ENCODE assay signal across 18 cellular contexts in genomic region chr11:100716848-100717247, GRCh38. TPM values are rescaled to one million over a fixed set of nuclear protein-coding genes. Genes with fewer than 3 reads are reported as not detected.
DNase-seq lines count a peak whose midpoint lies in the region; FAIRE-seq and TF ChIP-seq lines count a peak whose summit lies in the region.
"Had no signal": no experiment of that assay in that cellular context is flagged by ENCODE, and none has a peak within 500 bp of the region (broad histone marks: within the 10 kb centered on the region; RNA-seq: fewer than 3 reads in every experiment).

No MANE protein-coding gene starts in this region.

- H3K9me3 Mint-ChIP-seq in activated naive CD8-positive, alpha-beta T cell treated with anti-CD3 and anti-CD28 coated beads for 36 hours = no peaks in the 10 kb centered on the region
- peaks cover 2% of the 10 kb centered on the region for H3K9me3 Mint-ChIP-seq in activated T-cell treated with anti-CD3 and anti-CD28 coated beads, Interleukin-2, amount 50 U/mL, for 24 hours
- no peaks in the 10 kb centered on the region for H3K9me3 Mint-ChIP-seq in osteocyte (ENCODE audit: unreplicated experiment)

- no peaks in the 10 kb centered on the region for H4K20me1 ChIP-seq in OCI-LY3 (ENCODE audit: insufficient read depth, low read length)

- H3K27ac Mint-ChIP-seq in activated naive CD8-positive, alpha-beta T cell treated with anti-CD3 and anti-CD28 coated beads for 36 hours = no peak overlapping the region
- H3K27ac Mint-ChIP-seq in activated T-cell treated with anti-CD3 and anti-CD28 coated beads, Interleukin-2, amount 50 U/mL, for 24 hours = no peak overlapping the region
- H3K27ac Mint-ChIP-seq in osteocyte (ENCODE audit: unreplicated experiment) = no peak overlapping the region
- H3K27ac Mint-ChIP-seq: CD8-positive, alpha-beta memory T cell had no signal

- H3K4me1 Mint-ChIP-seq in activated naive CD8-positive, alpha-beta T cell treated with anti-CD3 and anti-CD28 coated beads for 36 hours = no peaks in the 10 kb centered on the region
- H3K4me1 Mint-ChIP-seq in activated T-cell treated with anti-CD3 and anti-CD28 coated beads, Interleukin-2, amount 50 U/mL, for 24 hours (ENCODE audit: low read depth) = no peaks in the 10 kb centered on the region
- peaks cover 25% of the 10 kb centered on the region for H3K4me1 Mint-ChIP-seq in osteocyte (ENCODE audit: unreplicated experiment)
- H3K4me1 Mint-ChIP-seq: CD8-positive, alpha-beta memory T cell had no signal

- no peaks in the 10 kb centered on the region for H3K9me3 ChIP-seq in A673 (ENCODE audit: low read depth, low read length, poor library complexity, severe bottlenecking)
- no peaks in the 10 kb centered on the region for H3K9me3 ChIP-seq in OCI-LY3 (ENCODE audit: insufficient read depth, low read length)
- H3K9me3 ChIP-seq: A549 had no signal

- H2AFZ ChIP-seq in OCI-LY3 (ENCODE audit: low read depth, low read length) = no peak overlapping the region

- TF ChIP-seq CTCF in A673 (conservative IDR thresholded peaks at IDR 0.05; ENCODE audit: low read depth, low read length) (no peak), OCI-LY3 (IDR thresholded peaks at IDR 0.05; ENCODE audit: low read depth, low read length) (no peak), osteocyte (IDR thresholded peaks at IDR 0.05) (no peak)

- H3K27me3 ChIP-seq in A673 (replicated peaks; ENCODE audit: insufficient read depth, low read depth, low read length, poor library complexity) = no peaks in the 10 kb centered on the region
- H3K27me3 ChIP-seq in OCI-LY3 (ENCODE audit: low read depth, low read length) = no peaks in the 10 kb centered on the region

- no peak overlapping the region for H3K4me3 Mint-ChIP-seq in activated naive CD8-positive, alpha-beta T cell treated with anti-CD3 and anti-CD28 coated beads for 36 hours
- no peak overlapping the region for H3K4me3 Mint-ChIP-seq in activated T-cell treated with anti-CD3 and anti-CD28 coated beads, Interleukin-2, amount 50 U/mL, for 24 hours
- H3K4me3 Mint-ChIP-seq in osteocyte (ENCODE audit: unreplicated experiment) = no peak overlapping the region
- H3K4me3 Mint-ChIP-seq: CD8-positive, alpha-beta memory T cell had no signal

- no peaks in the 10 kb centered on the region for H3K27me3 Mint-ChIP-seq in activated naive CD8-positive, alpha-beta T cell treated with anti-CD3 and anti-CD28 coated beads for 36 hours
- no peaks in the 10 kb centered on the region for H3K27me3 Mint-ChIP-seq in activated T-cell treated with anti-CD3 and anti-CD28 coated beads, Interleukin-2, amount 50 U/mL, for 24 hours
- H3K27me3 Mint-ChIP-seq in osteocyte (ENCODE audit: unreplicated experiment) = no peaks in the 10 kb centered on the region
- H3K27me3 Mint-ChIP-seq: CD8-positive, alpha-beta memory T cell had no signal

- H3K4me1 ChIP-seq in A673 (ENCODE audit: insufficient read depth, low read length, poor library complexity, severe bottlenecking) (peaks cover 42% of the 10 kb centered on the region), OCI-LY3 (ENCODE audit: low read length) (peaks cover 60% of the 10 kb centered on the region)

- CTCF ChIA-PET in A673 (lab: Charles Lee) = interaction anchor here (0.5 kb wide), 1 partner anchor 29 kb away, joined by 3 read pairs; no protein-coding TSS in a partner anchor

- peaks cover 18% of the 10 kb centered on the region for H3K79me2 ChIP-seq in OCI-LY3 (ENCODE audit: low read length)

- FAIRE-seq in GM12892 (lab: Jason Lieb, UNC) (peak; percentile 50), islet of Langerhans (lab: Jason Lieb, UNC) (peak; percentile 51)
- FAIRE-seq: A549, GM19239, RCC 7860 had no signal

- intact Hi-C loops in A673 (cut with micrococcal nuclease; ENCODE audit: unreplicated experiment) = no loop called here

- H3K4me2 ChIP-seq in OCI-LY3 (ENCODE audit: low read length) = peak overlapping the region; percentile 75
- H3K4me2 ChIP-seq: A549 had no signal

- POLR2A ChIA-PET in A673 (lab: Charles Lee; ENCODE audit: low non-redundant PET) = no interaction called here

- DNase-seq in A673 (ENCODE audit: low spot score) (peak; percentile 49), GM12892 (ENCODE audit: insufficient read length) (no peak), osteocyte (ENCODE audit: extremely low spot score, unreplicated experiment) (no peak)
- no peak for DNase-seq in activated naive CD8-positive, alpha-beta T cell treated with anti-CD3 and anti-CD28 coated beads for 36 hours
- no peak for DNase-seq in activated T-cell treated with anti-CD3 and anti-CD28 coated beads, Interleukin-2, amount 50 U/mL, for 24 hours
- DNase-seq: CD8-positive, alpha-beta memory T cell; HCEC 1CT; IMR-90; Kasumi-1; NCI-H2029; NCI-H226; NCI-H748 treated with DMSO at 0.1 percent for 48 hours; SHP77 had no signal

- TF ChIP-seq POLR2A in GM12892 (IDR thresholded peaks at IDR 0.05; ENCODE audit: low read depth, low read length) = no peak

- H3K9ac ChIP-seq in OCI-LY3 (ENCODE audit: low read length) = peak overlapping the region; percentile 31; the same call in 1 of the 2 replicates

- H3K36me3 ChIP-seq in A673 (ENCODE audit: insufficient read depth, low read length, poor library complexity, severe bottlenecking) (no peaks in the 10 kb centered on the region), OCI-LY3 (replicated peaks; ENCODE audit: low read depth, low read length) (no peaks in the 10 kb centered on the region)

- H3K27ac ChIP-seq in A673 (ENCODE audit: low read depth, low read length, poor library complexity, severe bottlenecking) (peak overlapping the region; percentile 60), OCI-LY3 (ENCODE audit: low read length) (peak overlapping the region; percentile 59)
- H3K27ac ChIP-seq: A549 had no signal

- H3K4me3 ChIP-seq in A673 (ENCODE audit: low read depth, low read length, poor library complexity, severe bottlenecking) = no peak overlapping the region
- peak overlapping the region; percentile 48 for H3K4me3 ChIP-seq in OCI-LY3 (ENCODE audit: low read length)
- H3K4me3 ChIP-seq: A549 had no signal

- no TSS peak for BruUV-seq in A673 (replicated peaks; lab: Mats Ljungman, UMichigan)

- no peaks in the 10 kb centered on the region for H3K36me3 Mint-ChIP-seq in activated naive CD8-positive, alpha-beta T cell treated with anti-CD3 and anti-CD28 coated beads for 36 hours
- no peaks in the 10 kb centered on the region for H3K36me3 Mint-ChIP-seq in activated T-cell treated with anti-CD3 and anti-CD28 coated beads, Interleukin-2, amount 50 U/mL, for 24 hours (ENCODE audit: low read depth)
- H3K36me3 Mint-ChIP-seq in osteocyte (ENCODE audit: unreplicated experiment) = no peaks in the 10 kb centered on the region
- H3K36me3 Mint-ChIP-seq: CD8-positive, alpha-beta memory T cell had no signal

RNA-seq across cellular contexts. Expression of gene ARHGAP42, which starts 29.8 kb away (rescaled TPM):
- total RNA-seq in A673 (2021) = 8.0 and 8.3 TPM in 2 replicates
- polyA plus RNA-seq in GM12892 (2012; ENCODE audit: missing spikeins) = 1.3 TPM
- under 1 TPM; 0.22 to 0.58 TPM for total RNA-seq in activated naive CD8-positive, alpha-beta T cell treated with anti-CD3 and anti-CD28 coated beads for 36 hours
- 12.7 and 14.2 TPM in 2 replicates for total RNA-seq in osteocyte
